22 cellular contexts compared by ENCODE assay signal in the genomic region with DNA sequence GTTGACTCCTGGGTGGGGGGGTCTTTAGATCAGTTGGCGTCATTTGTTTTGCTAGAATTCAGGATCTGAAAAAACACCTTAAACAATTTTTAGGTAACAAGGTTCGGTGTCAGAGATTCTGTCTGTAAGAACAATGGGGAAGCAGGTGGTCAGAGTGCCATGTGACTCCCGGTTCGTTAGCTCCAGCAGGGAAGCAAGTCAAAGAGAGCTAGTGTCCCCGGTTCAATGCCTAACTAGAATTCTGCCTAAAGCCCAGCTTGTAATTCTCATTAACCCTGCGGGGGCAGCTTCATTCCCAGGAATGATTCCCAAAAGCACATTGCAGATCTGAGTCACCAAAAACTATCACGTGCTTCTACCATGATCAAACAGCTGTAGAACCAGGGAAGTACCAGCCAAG.
"Had no signal": no experiment of that assay in that cellular context is flagged by ENCODE, and none has a peak within 500 bp of the region (broad histone marks: within the 10 kb centered on the region; RNA-seq: fewer than 3 reads in every experiment).

No MANE protein-coding gene starts in this region.

- H3K4me3 Mint-ChIP-seq: activated CD4-positive, alpha-beta memory T cell treated with anti-CD3 and anti-CD28 coated beads for 36 hours; activated CD4-positive, alpha-beta T cell treated with anti-CD3 and anti-CD28 coated beads for 36 hours; activated CD8-positive, alpha-beta memory T cell treated with anti-CD3 and anti-CD28 coated beads, Interleukin-2, amount 10 ng/mL, durations not matched to agents 7 days and 5 days; activated naive CD8-positive, alpha-beta T cell; activated T-cell treated with anti-CD3 and anti-CD28 coated beads, Interleukin-2, amount 50 U/mL, for 24 hours; central memory CD8-positive, alpha-beta T cell; nephron had no signal

- H3K4me1 ChIP-seq: body of pancreas, heart left ventricle, right atrium auricular region, transverse colon, vagina had no signal

- H3K27me3 ChIP-seq: body of pancreas, heart left ventricle, right atrium auricular region, transverse colon, vagina had no signal

- H3K4me1 Mint-ChIP-seq: activated CD4-positive, alpha-beta T cell treated with anti-CD3 and anti-CD28 coated beads for 36 hours; activated CD8-positive, alpha-beta memory T cell treated with anti-CD3 and anti-CD28 coated beads, Interleukin-2, amount 10 ng/mL, durations not matched to agents 7 days and 5 days; central memory CD8-positive, alpha-beta T cell; nephron had no signal

- H3K36me3 Mint-ChIP-seq: activated CD4-positive, alpha-beta memory T cell treated with anti-CD3 and anti-CD28 coated beads for 36 hours; activated CD8-positive, alpha-beta memory T cell treated with anti-CD3 and anti-CD28 coated beads, Interleukin-2, amount 10 ng/mL, durations not matched to agents 7 days and 5 days; activated naive CD8-positive, alpha-beta T cell had no signal

- H3K27ac ChIP-seq: body of pancreas, heart left ventricle, right atrium auricular region, transverse colon, vagina, WERI-Rb-1 had no signal

- ATAC-seq: activated CD4-positive, alpha-beta T cell treated with anti-CD3 and anti-CD28 coated beads for 36 hours; activated CD8-positive, alpha-beta memory T cell treated with anti-CD3 and anti-CD28 coated beads, Interleukin-2, amount 10 ng/mL, durations not matched to agents 7 days and 5 days; body of pancreas; heart left ventricle; left lobe of liver; mucosa of descending colon; stimulated activated naive CD8-positive, alpha-beta T cell treated with anti-CD3 and anti-CD28 coated beads, Interleukin-15, Interleukin-2, amounts not matched to agents 100 U/mL and 50 U/mL, for 24 hours had no signal

- H3K27ac Mint-ChIP-seq: activated CD4-positive, alpha-beta memory T cell treated with anti-CD3 and anti-CD28 coated beads for 36 hours; activated CD4-positive, alpha-beta T cell treated with anti-CD3 and anti-CD28 coated beads for 36 hours; activated CD8-positive, alpha-beta memory T cell treated with anti-CD3 and anti-CD28 coated beads, Interleukin-2, amount 10 ng/mL, durations not matched to agents 7 days and 5 days; activated naive CD8-positive, alpha-beta T cell; activated T-cell treated with anti-CD3 and anti-CD28 coated beads, Interleukin-2, amount 50 U/mL, for 24 hours; nephron; progenitor cell of endocrine pancreas had no signal

- H3K9me3 ChIP-seq: body of pancreas, mucosa of descending colon, right atrium auricular region, transverse colon, vagina had no signal

- H3K4me3 ChIP-seq: body of pancreas, heart left ventricle, mucosa of descending colon, right atrium auricular region, smooth muscle cell, transverse colon, vagina had no signal

- H3K9me3 Mint-ChIP-seq: activated CD4-positive, alpha-beta memory T cell treated with anti-CD3 and anti-CD28 coated beads for 36 hours; activated T-cell treated with anti-CD3 and anti-CD28 coated beads, Interleukin-2, amount 50 U/mL, for 24 hours; nephron had no signal

- H3K27me3 Mint-ChIP-seq: activated CD4-positive, alpha-beta memory T cell treated with anti-CD3 and anti-CD28 coated beads for 36 hours; activated CD8-positive, alpha-beta memory T cell treated with anti-CD3 and anti-CD28 coated beads, Interleukin-2, amount 10 ng/mL, durations not matched to agents 7 days and 5 days; central memory CD8-positive, alpha-beta T cell had no signal

- H3K36me3 ChIP-seq: heart left ventricle, right atrium auricular region, transverse colon, vagina, WERI-Rb-1 had no signal

- DNase-seq: activated CD4-positive, alpha-beta memory T cell treated with anti-CD3 and anti-CD28 coated beads for 36 hours; activated CD4-positive, alpha-beta T cell treated with anti-CD3 and anti-CD28 coated beads for 36 hours; activated CD8-positive, alpha-beta memory T cell treated with anti-CD3 and anti-CD28 coated beads, Interleukin-2, amount 10 ng/mL, durations not matched to agents 7 days and 5 days; activated effector memory CD4-positive, alpha-beta T cell treated with anti-CD3 and anti-CD28 coated beads, Interleukin-2, amount 50 U/mL, for 16 hours; activated T-cell treated with anti-CD3 and anti-CD28 coated beads, Interleukin-2, amount 50 U/mL, for 24 hours; amniotic stem cell; body of pancreas; effector CD8-positive, alpha-beta T cell; heart left ventricle; mammary epithelial cell; mucosa of descending colon; stimulated activated naive CD8-positive, alpha-beta T cell treated with anti-CD3 and anti-CD28 coated beads, Interleukin-15, Interleukin-2, amounts not matched to agents 100 U/mL and 50 U/mL, for 24 hours; transverse colon; WERI-Rb-1 had no signal
